ENCODE assay signal across 11 cellular contexts in the genomic region with DNA sequence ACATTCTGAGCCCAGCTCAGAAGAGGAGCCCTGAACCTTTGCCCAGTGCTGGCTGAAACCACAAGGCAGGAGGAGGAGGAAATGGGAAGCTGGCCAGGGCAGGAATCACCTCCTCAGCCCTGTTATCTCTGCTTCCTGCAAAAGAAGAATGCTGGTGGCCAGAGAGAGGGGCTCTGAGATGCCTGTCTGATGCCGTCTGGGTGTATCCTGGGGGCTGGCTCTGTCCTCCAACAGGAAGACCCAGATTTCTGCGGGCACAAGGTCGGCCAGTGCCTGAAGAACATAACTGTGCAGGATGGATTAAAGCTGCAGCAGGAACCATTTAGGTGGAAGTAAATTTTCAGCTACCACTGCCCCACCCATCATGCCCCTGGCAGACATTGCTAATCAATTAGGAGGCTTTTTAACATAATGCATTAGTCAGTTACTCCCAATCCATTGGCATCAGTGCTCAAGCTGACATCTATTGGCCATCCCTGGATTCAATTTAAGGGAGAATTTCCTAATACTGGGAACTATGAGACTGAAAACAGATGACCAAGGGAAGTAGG.
DNase-seq lines count a peak whose midpoint lies in the region; TF ChIP-seq lines count a peak whose summit lies in the region.
"Had no signal": no experiment of that assay in that cellular context is flagged by ENCODE, and none has a peak within 500 bp of the region (broad histone marks: within the 10 kb centered on the region; RNA-seq: fewer than 3 reads in every experiment).

No MANE protein-coding gene starts in this region.

- no peak for TF ChIP-seq CTCF in brain microvascular endothelial cell (IDR thresholded peaks at IDR 0.05; ENCODE audit: low read depth, low read length, missing control alignments)
- no peak for TF ChIP-seq CTCF in A673 (conservative IDR thresholded peaks at IDR 0.05; ENCODE audit: low read depth, low read length)
- TF ChIP-seq CTCF in neural progenitor cell (IDR thresholded peaks at IDR 0.05): no peak

- no peak overlapping the region for H3K27ac Mint-ChIP-seq in neural progenitor cell
- H3K27ac Mint-ChIP-seq: activated B cell treated with CpG ODN at 0.5 μM for 24 hours; activated T-helper 17 cell treated with anti-CD3 and anti-CD28 coated beads, Interleukin-2, amount 50 U/mL, for 72 hours had no signal

- H3K27ac ChIP-seq in brain microvascular endothelial cell: no peak overlapping the region
- H3K27ac ChIP-seq in A673 (ENCODE audit: low read depth, low read length, poor library complexity, severe bottlenecking): no peak overlapping the region
- H3K27ac ChIP-seq in neural progenitor cell: no peak overlapping the region

- no peaks in the 10 kb centered on the region for H3K79me2 ChIP-seq in neural progenitor cell (ENCODE audit: low read depth)

- POLR2A ChIA-PET in A673 (lab: Charles Lee; ENCODE audit: low non-redundant PET): no interaction called here

- intact Hi-C loops in A673 (cut with micrococcal nuclease; ENCODE audit: unreplicated experiment): no loop called here

- peaks cover 77% of the 10 kb centered on the region for H3K4me1 Mint-ChIP-seq in neural progenitor cell
- H3K4me1 Mint-ChIP-seq: activated B cell treated with CpG ODN at 0.5 μM for 24 hours; activated T-helper 17 cell treated with anti-CD3 and anti-CD28 coated beads, Interleukin-2, amount 50 U/mL, for 72 hours had no signal

- in situ Hi-C loops in ACHN (cut with HindIII; ENCODE audit: low pct_ligation_motif_present, low pct_unique_long_range_greater_than_20kb, low sequenced_read_pairs) (no loop called here), brain microvascular endothelial cell (cut with HindIII; ENCODE audit: low pct_ligation_motif_present, low sequenced_read_pairs) (no loop called here)

- H4K20me1 ChIP-seq in neural progenitor cell (ENCODE audit: low read depth): no peaks in the 10 kb centered on the region

- peaks cover 4% of the 10 kb centered on the region for H3K4me1 ChIP-seq in A673 (ENCODE audit: insufficient read depth, low read length, poor library complexity, severe bottlenecking)
- H3K4me1 ChIP-seq in neural progenitor cell: peaks cover 67% of the 10 kb centered on the region

- H3K27me3 ChIP-seq in brain microvascular endothelial cell (replicated peaks) (no peaks in the 10 kb centered on the region), A673 (replicated peaks; ENCODE audit: insufficient read depth, low read depth, low read length, poor library complexity) (no peaks in the 10 kb centered on the region), neural progenitor cell (no peaks in the 10 kb centered on the region)

- H3K4me3 Mint-ChIP-seq in neural progenitor cell: no peak overlapping the region
- H3K4me3 Mint-ChIP-seq: activated B cell treated with CpG ODN at 0.5 μM for 24 hours; activated T-helper 17 cell treated with anti-CD3 and anti-CD28 coated beads, Interleukin-2, amount 50 U/mL, for 72 hours had no signal

- H3K36me3 ChIP-seq in brain microvascular endothelial cell (replicated peaks): no peaks in the 10 kb centered on the region
- no peaks in the 10 kb centered on the region for H3K36me3 ChIP-seq in A673 (ENCODE audit: insufficient read depth, low read length, poor library complexity, severe bottlenecking)
- H3K36me3 ChIP-seq in neural progenitor cell: no peaks in the 10 kb centered on the region

- H3K27me3 Mint-ChIP-seq in neural progenitor cell (ENCODE audit: insufficient read depth, low read depth): peaks cover 12% of the 10 kb centered on the region
- H3K27me3 Mint-ChIP-seq: activated T-helper 17 cell treated with anti-CD3 and anti-CD28 coated beads, Interleukin-2, amount 50 U/mL, for 72 hours had no signal

- no peaks in the 10 kb centered on the region for H3K9me3 Mint-ChIP-seq in neural progenitor cell
- H3K9me3 Mint-ChIP-seq: activated B cell treated with CpG ODN at 0.5 μM for 24 hours; activated T-helper 17 cell treated with anti-CD3 and anti-CD28 coated beads, Interleukin-2, amount 50 U/mL, for 72 hours had no signal

- H3F3A ChIP-seq in neural progenitor cell (ENCODE audit: low read depth): peaks cover 39% of the 10 kb centered on the region

- no peak overlapping the region for H3K9ac ChIP-seq in neural progenitor cell

- H3K4me2 ChIP-seq in neural progenitor cell: no peak overlapping the region

- DNase-seq in ACHN (peak; percentile 28), HT-29 (ENCODE audit: low spot score) (peak; percentile 87), brain microvascular endothelial cell (peak; percentile 18), iris pigment epithelial cell (ENCODE audit: low read depth) (peak; percentile 61), GDM1 (lab: John Stamatoyannopoulos, UW) (no peak), DMS153 treated with DMSO at 0.1 percent for 48 hours (lab: John Stamatoyannopoulos, UW; ENCODE audit: unreplicated experiment) (no peak), A673 (ENCODE audit: low spot score) (no peak), neural progenitor cell (ENCODE audit: low spot score) (no peak)
- DNase-seq: activated B cell treated with CpG ODN at 0.5 μM for 24 hours, NCI-H2029 treated with DMSO at 0.1 percent for 48 hours had no signal

- H3K9me3 ChIP-seq in A673 (ENCODE audit: low read depth, low read length, poor library complexity, severe bottlenecking): no peaks in the 10 kb centered on the region
- no peaks in the 10 kb centered on the region for H3K9me3 ChIP-seq in neural progenitor cell (ENCODE audit: low read depth)

- no peaks in the 10 kb centered on the region for H3K36me3 Mint-ChIP-seq in neural progenitor cell

- no peak overlapping the region for H2AFZ ChIP-seq in neural progenitor cell (replicated peaks)

- no TSS peak for BruUV-seq in A673 (replicated peaks; lab: Mats Ljungman, UMichigan)

- CTCF ChIA-PET in A673 (lab: Charles Lee): interaction anchor here (0.8 kb wide), 1 partner anchor 70 kb away, joined by 3 read pairs; no protein-coding TSS in a partner anchor

- H3K4me3 ChIP-seq in brain microvascular endothelial cell (ENCODE audit: low read depth, low read length): no peak overlapping the region
- H3K4me3 ChIP-seq in A673 (ENCODE audit: low read depth, low read length, poor library complexity, severe bottlenecking): no peak overlapping the region
- H3K4me3 ChIP-seq in neural progenitor cell: no peak overlapping the region

Comparison
In these comparisons a context has a peak if more than half of its experiments do, and no peak if none do; other contexts are left out.
1. DNase-seq: peak in ACHN (single experiment), HT-29 (single experiment), brain microvascular endothelial cell (single experiment) and iris pigment epithelial cell (single experiment); none in GDM1 (single experiment), DMS153 treated with DMSO at 0.1 percent for 48 hours (single experiment), A673 (single experiment) and neural progenitor cell (single experiment).